ENCODE assay signal across 1 cellular context in the genomic region with DNA sequence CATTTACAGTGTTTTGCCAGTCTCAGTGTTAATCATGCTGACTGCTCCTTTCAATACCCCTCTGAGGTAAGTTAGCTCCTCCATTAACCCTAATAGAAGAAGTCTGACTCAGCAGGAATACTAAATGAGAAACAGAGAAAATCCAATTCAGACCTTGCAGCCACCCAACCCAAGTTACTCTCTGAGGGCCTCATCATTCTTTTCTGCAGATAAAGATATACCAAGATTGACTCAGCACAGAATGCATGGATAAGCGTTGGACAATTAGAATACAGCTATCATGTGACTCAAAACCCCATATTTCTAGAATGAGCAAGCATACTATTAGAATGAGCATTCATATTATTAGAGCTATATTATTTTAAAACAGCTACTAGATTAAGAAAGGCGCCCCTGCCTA.
TF ChIP-seq lines count a peak whose summit lies in the region.

No MANE protein-coding gene starts in this region.

TF ChIP-seq in IMR-90, 13 proteins besides CTCF, POLR2A, EP300 and RAD21 (continued from another document):
- TF ChIP-seq, protein P1, sequence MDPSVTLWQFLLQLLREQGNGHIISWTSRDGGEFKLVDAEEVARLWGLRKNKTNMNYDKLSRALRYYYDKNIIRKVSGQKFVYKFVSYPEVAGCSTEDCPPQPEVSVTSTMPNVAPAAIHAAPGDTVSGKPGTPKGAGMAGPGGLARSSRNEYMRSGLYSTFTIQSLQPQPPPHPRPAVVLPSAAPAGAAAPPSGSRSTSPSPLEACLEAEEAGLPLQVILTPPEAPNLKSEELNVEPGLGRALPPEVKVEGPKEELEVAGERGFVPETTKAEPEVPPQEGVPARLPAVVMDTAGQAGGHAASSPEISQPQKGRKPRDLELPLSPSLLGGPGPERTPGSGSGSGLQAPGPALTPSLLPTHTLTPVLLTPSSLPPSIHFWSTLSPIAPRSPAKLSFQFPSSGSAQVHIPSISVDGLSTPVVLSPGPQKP (IDR thresholded peaks at IDR 0.05; ENCODE audit: borderline replicate concordance, low read depth, low read length): no peak
- peak; percentile 85 for TF ChIP-seq MAFK (IDR thresholded peaks at IDR 0.05; ENCODE audit: low read depth, low read length)
- no peak for TF ChIP-seq RFX5 (IDR thresholded peaks at IDR 0.05; ENCODE audit: low read depth, low read length)
- no peak for TF ChIP-seq BHLHE40 (IDR thresholded peaks at IDR 0.05; ENCODE audit: low read depth, low read length)
- TF ChIP-seq NFE2L2 (IDR thresholded peaks at IDR 0.05; ENCODE audit: low read depth, low read length): no peak
- TF ChIP-seq CHD1 (IDR thresholded peaks at IDR 0.05; ENCODE audit: low read depth, low read length): no peak
- no peak for TF ChIP-seq SMC3 (IDR thresholded peaks at IDR 0.05; ENCODE audit: low read depth, low read length)
- no peak for TF ChIP-seq MAZ (IDR thresholded peaks at IDR 0.05; ENCODE audit: borderline replicate concordance, low read depth, low read length)
- TF ChIP-seq, protein P2, sequence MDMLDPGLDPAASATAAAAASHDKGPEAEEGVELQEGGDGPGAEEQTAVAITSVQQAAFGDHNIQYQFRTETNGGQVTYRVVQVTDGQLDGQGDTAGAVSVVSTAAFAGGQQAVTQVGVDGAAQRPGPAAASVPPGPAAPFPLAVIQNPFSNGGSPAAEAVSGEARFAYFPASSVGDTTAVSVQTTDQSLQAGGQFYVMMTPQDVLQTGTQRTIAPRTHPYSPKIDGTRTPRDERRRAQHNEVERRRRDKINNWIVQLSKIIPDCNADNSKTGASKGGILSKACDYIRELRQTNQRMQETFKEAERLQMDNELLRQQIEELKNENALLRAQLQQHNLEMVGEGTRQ (IDR thresholded peaks at IDR 0.05; ENCODE audit: low read depth, low read length): peak; percentile 48; the same call in 1 of the 2 replicates
